In the genomic region with DNA sequence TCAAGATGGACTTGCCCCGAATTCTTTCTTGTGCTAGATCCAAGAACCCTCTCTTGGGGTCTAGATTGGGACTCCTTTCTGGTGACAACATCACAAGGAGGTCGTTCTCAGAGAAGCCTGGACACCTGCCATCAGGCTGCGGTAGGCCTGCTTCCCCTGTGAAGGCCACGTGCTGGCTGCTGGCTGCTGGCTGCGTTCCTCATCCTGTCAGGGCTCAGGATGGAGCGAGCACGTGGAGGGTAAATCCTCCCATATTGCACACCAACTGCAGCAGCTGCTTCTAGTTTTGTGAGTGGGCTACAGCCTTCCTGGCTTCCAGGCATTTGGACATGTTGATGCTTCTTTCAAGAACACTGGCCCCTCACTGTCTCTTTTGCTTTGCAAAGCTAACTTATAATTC, we compare ENCODE assay signal across 18 cellular contexts.
DNase-seq lines count a peak whose midpoint lies in the region; ATAC-seq and TF ChIP-seq lines count a peak whose summit lies in the region.
"Had no signal": no experiment of that assay in that cellular context is flagged by ENCODE, and none has a peak within 500 bp of the region (broad histone marks: within the 10 kb centered on the region; RNA-seq: fewer than 3 reads in every experiment).

No MANE protein-coding gene starts in this region.

- H3K27ac ChIP-seq in BLaER1 (0 out of 2 replicates have a peak overlapping the region, but pooled peaks have one; percentile 41), left lung (no peak overlapping the region), colonic mucosa (no peak overlapping the region)
- H3K27ac ChIP-seq: GM23248 had no signal

- H3K36me3 ChIP-seq in BLaER1: no peaks in the 10 kb centered on the region
- no peaks in the 10 kb centered on the region for H3K36me3 ChIP-seq in left lung
- H3K36me3 ChIP-seq in colonic mucosa: no peaks in the 10 kb centered on the region
- H3K36me3 ChIP-seq: heart right ventricle had no signal

- no peaks in the 10 kb centered on the region for H3K27me3 ChIP-seq in BLaER1
- no peaks in the 10 kb centered on the region for H3K27me3 ChIP-seq in left lung
- H3K27me3 ChIP-seq in colonic mucosa: no peaks in the 10 kb centered on the region

- intact Hi-C loops in left lung (cut with DNase I) (no loop called here), colonic mucosa (cut with DNase I) (no loop called here)

- in situ Hi-C loops in astrocyte of the spinal cord (cut with HindIII; ENCODE audit: low sequenced_read_pairs): no loop called here

- H3K9ac ChIP-seq in BLaER1: no peak overlapping the region
- H3K9ac ChIP-seq in colonic mucosa (ENCODE audit: low read depth in 2 of 2, low read length in 2 of 2): no peak overlapping the region
- H3K9ac ChIP-seq: GM23248 had no signal

- H4K20me1 ChIP-seq in BLaER1: no peaks in the 10 kb centered on the region

- ATAC-seq in left lung (peak; percentile 41), GM19035 (IDR thresholded peaks at IDR 0.05; ENCODE audit: unreplicated experiment) (no peak)
- ATAC-seq: stimulated activated effector memory CD8-positive, alpha-beta T cell treated with anti-CD3 and anti-CD28 coated beads, Interleukin-12 subunit alpha, Interleukin-12 subunit beta, amount 100 ng/mL, for 72 hours had no signal

- no peak overlapping the region for H3K4me3 ChIP-seq in BLaER1
- no peak overlapping the region for H3K4me3 ChIP-seq in astrocyte of the spinal cord (ENCODE audit: low read depth, low read length)
- H3K4me3 ChIP-seq in left lung: no peak overlapping the region
- no peak overlapping the region for H3K4me3 ChIP-seq in colonic mucosa
- H3K4me3 ChIP-seq: GM23248, heart right ventricle had no signal

- peaks cover 16% of the 10 kb centered on the region for H3K9me3 ChIP-seq in BLaER1
- peaks cover 0 to 6% of the 10 kb centered on the region in 2 donors for H3K9me3 ChIP-seq in left lung
- no peaks in the 10 kb centered on the region for H3K9me3 ChIP-seq in colonic mucosa
- H3K9me3 ChIP-seq: heart right ventricle had no signal

- peak overlapping the region; percentile 66 for H3K4me2 ChIP-seq in BLaER1

- DNase-seq in GF-D8 (lab: John Stamatoyannopoulos, UW) (peak; percentile 61), astrocyte of the spinal cord (ENCODE audit: low read depth, low spot score) (peak; percentile 16), left lung (no peak), colonic mucosa (no peak), AG20443 (ENCODE audit: low spot score) (no peak), NCI-H524 treated with DMSO at 0.1 percent for 48 hours (lab: John Stamatoyannopoulos, UW) (no peak)
- DNase-seq: activated gamma-delta T cell; CD4-positive, CD25-positive, alpha-beta regulatory T cell; central memory CD4-positive, alpha-beta T cell; GDM1; GM23248; naive B cell; NCI-H1105; stimulated activated CD4-positive, alpha-beta T cell treated with anti-CD3 and anti-CD28 coated beads, Interleukin-4, amount 100 ng/mL, for 4 hours had no signal

- peaks cover 32% of the 10 kb centered on the region for H3K4me1 ChIP-seq in BLaER1
- peaks cover 0 to 7% of the 10 kb centered on the region in 2 donors for H3K4me1 ChIP-seq in left lung
- no peaks in the 10 kb centered on the region for H3K4me1 ChIP-seq in colonic mucosa

- TF ChIP-seq CTCF in astrocyte of the spinal cord (IDR thresholded peaks at IDR 0.05; ENCODE audit: low read depth, low read length) (no peak), left lung (IDR thresholded peaks at IDR 0.05) (no peak), colonic mucosa (IDR thresholded peaks at IDR 0.05) (no peak)

Comparison
In these comparisons a context has a peak if more than half of its experiments do, and no peak if none do; other contexts are left out.
1. DNase-seq: peak in GF-D8 (single experiment) and astrocyte of the spinal cord (single experiment); none in left lung (0 of 2), colonic mucosa (single experiment), AG20443 (single experiment) and NCI-H524 treated with DMSO at 0.1 percent for 48 hours (single experiment).